In genomic region chr2:116440104-116440653, GRCh38 we compare ENCODE assay signal across 30 cellular contexts.
"Had no signal": no experiment of that assay in that cellular context is flagged by ENCODE, and none has a peak within 500 bp of the region (broad histone marks: within the 10 kb centered on the region; RNA-seq: fewer than 3 reads in every experiment).

No MANE protein-coding gene starts in this region.

- H3K36me3 ChIP-seq: ascending aorta, cardiac muscle cell had no signal

- H3K27me3 ChIP-seq: ascending aorta, cardiac muscle cell had no signal

- FAIRE-seq: bronchial epithelial cell, TTC549 had no signal

- ATAC-seq: activated CD4-positive, alpha-beta T cell treated with anti-CD3 and anti-CD28 coated beads for 36 hours; activated CD8-positive, alpha-beta memory T cell treated with anti-CD3 and anti-CD28 coated beads, Interleukin-2, amount 10 ng/mL, durations not matched to agents 7 days and 5 days; activated CD8-positive, alpha-beta T cell treated with anti-CD3 and anti-CD28 coated beads, Interleukin-2, amount 10 ng/mL, durations not matched to agents 7 days and 5 days; activated naive CD8-positive, alpha-beta T cell treated with anti-CD3 and anti-CD28 coated beads, Interleukin-2, amount 50 U/mL, for 24 hours had no signal

- H3K4me1 ChIP-seq: ascending aorta had no signal

- H3K27ac ChIP-seq: ascending aorta, cardiac muscle cell, VCaP had no signal

- DNase-seq: activated B cell treated with CpG ODN at 0.5 μM for 24 hours; activated CD4-positive, alpha-beta memory T cell treated with anti-CD3 and anti-CD28 coated beads, Interleukin-2, amount 10 ng/mL, durations not matched to agents 7 days and 5 days; activated CD4-positive, alpha-beta T cell treated with anti-CD3 and anti-CD28 coated beads for 1 hour; activated CD4-positive, alpha-beta T cell treated with anti-CD3 and anti-CD28 coated beads for 36 hours; activated CD4-positive, alpha-beta T cell treated with anti-CD3 and anti-CD28 coated beads for 48 hours; activated CD4-positive, alpha-beta T cell treated with anti-CD3 and anti-CD28 coated beads, Interleukin-2, amount 10 ng/mL, durations not matched to agents 7 days and 5 days; activated CD4-positive, alpha-beta T cell treated with anti-CD3 and anti-CD28 coated beads, Interleukin-2, amount 50 U/mL, for 48 hours; activated CD8-positive, alpha-beta memory T cell treated with anti-CD3 and anti-CD28 coated beads for 24 hours; activated CD8-positive, alpha-beta memory T cell treated with anti-CD3 and anti-CD28 coated beads, Interleukin-2, amount 10 ng/mL, durations not matched to agents 7 days and 5 days; activated CD8-positive, alpha-beta memory T cell treated with anti-CD3 and anti-CD28 coated beads, Interleukin-2, amount 50 U/mL, for 48 hours; activated CD8-positive, alpha-beta T cell treated with anti-CD3 and anti-CD28 coated beads, Interleukin-2, amount 10 ng/mL, durations not matched to agents 7 days and 5 days; activated effector memory CD4-positive, alpha-beta T cell treated with Interleukin-2 at 50 U/mL for 16 hours; activated gamma-delta T cell; activated naive CD4-positive, alpha-beta T cell treated with anti-CD3 and anti-CD28 coated beads, Interleukin-2, amount 10 ng/mL, durations not matched to agents 7 days and 5 days; activated naive CD4-positive, alpha-beta T cell treated with Interleukin-2 at 50 U/mL for 16 hours; activated naive CD8-positive, alpha-beta T cell treated with anti-CD3 and anti-CD28 coated beads, Interleukin-2, amount 10 ng/mL, durations not matched to agents 7 days and 5 days; activated naive CD8-positive, alpha-beta T cell treated with anti-CD3 and anti-CD28 coated beads, Interleukin-2, amount 50 U/mL, for 24 hours; activated T-cell treated with anti-CD3 and anti-CD28 coated beads, Interleukin-2, amount 50 U/mL, for 24 hours; activated T-cell treated with anti-CD3 and anti-CD28 coated beads, Interleukin-2, amount 50 U/mL, for 48 hours; amygdala; anterior cingulate cortex; caudate nucleus; cerebellar nuclear complex; T-helper 2 cell; T-helper 9 cell had no signal

- H3K9me3 ChIP-seq: ascending aorta had no signal

- H3K4me3 ChIP-seq: ascending aorta, cardiac muscle cell had no signal
